Comparison of ENCODE assay signal across 1 cellular context in genomic region chr5:140400730-140401361, GRCh38.
TF ChIP-seq lines count a peak whose summit lies in the region.

No MANE protein-coding gene starts in this region.

TF ChIP-seq in HepG2, 621 proteins besides CTCF, POLR2A, EP300 and RAD21 (continued from another document and continues in another):
- TF ChIP-seq, protein P1, sequence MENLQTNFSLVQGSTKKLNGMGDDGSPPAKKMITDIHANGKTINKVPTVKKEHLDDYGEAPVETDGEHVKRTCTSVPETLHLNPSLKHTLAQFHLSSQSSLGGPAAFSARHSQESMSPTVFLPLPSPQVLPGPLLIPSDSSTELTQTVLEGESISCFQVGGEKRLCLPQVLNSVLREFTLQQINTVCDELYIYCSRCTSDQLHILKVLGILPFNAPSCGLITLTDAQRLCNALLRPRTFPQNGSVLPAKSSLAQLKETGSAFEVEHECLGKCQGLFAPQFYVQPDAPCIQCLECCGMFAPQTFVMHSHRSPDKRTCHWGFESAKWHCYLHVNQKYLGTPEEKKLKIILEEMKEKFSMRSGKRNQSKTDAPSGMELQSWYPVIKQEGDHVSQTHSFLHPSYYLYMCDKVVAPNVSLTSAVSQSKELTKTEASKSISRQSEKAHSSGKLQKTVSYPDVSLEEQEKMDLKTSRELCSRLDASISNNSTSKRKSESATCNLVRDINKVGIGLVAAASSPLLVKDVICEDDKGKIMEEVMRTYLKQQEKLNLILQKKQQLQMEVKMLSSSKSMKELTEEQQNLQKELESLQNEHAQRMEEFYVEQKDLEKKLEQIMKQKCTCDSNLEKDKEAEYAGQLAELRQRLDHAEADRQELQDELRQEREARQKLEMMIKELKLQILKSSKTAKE (CRISPR knock-in tag; IDR thresholded peaks at IDR 0.05; ENCODE audit: borderline replicate concordance) = no peak
- no peak for TF ChIP-seq SP140L (CRISPR knock-in tag; IDR thresholded peaks at IDR 0.05; ENCODE audit: borderline replicate concordance)
- TF ChIP-seq SRY (CRISPR knock-in tag; IDR thresholded peaks at IDR 0.05) = peak; percentile 73
- TF ChIP-seq, protein P2, sequence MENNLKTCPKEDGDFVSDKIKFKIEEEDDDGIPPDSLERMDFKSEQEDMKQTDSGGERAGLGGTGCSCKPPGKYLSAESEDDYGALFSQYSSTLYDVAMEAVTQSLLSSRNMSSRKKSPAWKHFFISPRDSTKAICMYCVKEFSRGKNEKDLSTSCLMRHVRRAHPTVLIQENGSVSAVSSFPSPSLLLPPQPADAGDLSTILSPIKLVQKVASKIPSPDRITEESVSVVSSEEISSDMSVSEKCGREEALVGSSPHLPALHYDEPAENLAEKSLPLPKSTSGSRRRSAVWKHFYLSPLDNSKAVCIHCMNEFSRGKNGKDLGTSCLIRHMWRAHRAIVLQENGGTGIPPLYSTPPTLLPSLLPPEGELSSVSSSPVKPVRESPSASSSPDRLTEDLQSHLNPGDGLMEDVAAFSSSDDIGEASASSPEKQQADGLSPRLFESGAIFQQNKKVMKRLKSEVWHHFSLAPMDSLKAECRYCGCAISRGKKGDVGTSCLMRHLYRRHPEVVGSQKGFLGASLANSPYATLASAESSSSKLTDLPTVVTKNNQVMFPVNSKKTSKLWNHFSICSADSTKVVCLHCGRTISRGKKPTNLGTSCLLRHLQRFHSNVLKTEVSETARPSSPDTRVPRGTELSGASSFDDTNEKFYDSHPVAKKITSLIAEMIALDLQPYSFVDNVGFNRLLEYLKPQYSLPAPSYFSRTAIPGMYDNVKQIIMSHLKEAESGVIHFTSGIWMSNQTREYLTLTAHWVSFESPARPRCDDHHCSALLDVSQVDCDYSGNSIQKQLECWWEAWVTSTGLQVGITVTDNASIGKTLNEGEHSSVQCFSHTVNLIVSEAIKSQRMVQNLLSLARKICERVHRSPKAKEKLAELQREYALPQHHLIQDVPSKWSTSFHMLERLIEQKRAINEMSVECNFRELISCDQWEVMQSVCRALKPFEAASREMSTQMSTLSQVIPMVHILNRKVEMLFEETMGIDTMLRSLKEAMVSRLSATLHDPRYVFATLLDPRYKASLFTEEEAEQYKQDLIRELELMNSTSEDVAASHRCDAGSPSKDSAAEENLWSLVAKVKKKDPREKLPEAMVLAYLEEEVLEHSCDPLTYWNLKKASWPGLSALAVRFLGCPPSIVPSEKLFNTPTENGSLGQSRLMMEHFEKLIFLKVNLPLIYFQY (CRISPR knock-in tag; IDR thresholded peaks at IDR 0.05; ENCODE audit: borderline replicate concordance) = no peak
- TF ChIP-seq, protein P3, sequence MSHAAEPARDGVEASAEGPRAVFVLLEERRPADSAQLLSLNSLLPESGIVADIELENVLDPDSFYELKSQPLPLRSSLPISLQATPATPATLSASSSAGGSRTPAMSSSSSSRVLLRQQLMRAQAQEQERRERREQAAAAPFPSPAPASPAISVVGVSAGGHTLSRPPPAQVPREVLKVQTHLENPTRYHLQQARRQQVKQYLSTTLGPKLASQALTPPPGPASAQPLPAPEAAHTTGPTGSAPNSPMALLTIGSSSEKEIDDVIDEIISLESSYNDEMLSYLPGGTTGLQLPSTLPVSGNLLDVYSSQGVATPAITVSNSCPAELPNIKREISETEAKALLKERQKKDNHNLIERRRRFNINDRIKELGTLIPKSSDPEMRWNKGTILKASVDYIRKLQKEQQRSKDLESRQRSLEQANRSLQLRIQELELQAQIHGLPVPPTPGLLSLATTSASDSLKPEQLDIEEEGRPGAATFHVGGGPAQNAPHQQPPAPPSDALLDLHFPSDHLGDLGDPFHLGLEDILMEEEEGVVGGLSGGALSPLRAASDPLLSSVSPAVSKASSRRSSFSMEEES (CRISPR knock-in tag; IDR thresholded peaks at IDR 0.05) = peak; percentile 74; the same call in 1 of the 2 replicates
- TF ChIP-seq, protein P4, sequence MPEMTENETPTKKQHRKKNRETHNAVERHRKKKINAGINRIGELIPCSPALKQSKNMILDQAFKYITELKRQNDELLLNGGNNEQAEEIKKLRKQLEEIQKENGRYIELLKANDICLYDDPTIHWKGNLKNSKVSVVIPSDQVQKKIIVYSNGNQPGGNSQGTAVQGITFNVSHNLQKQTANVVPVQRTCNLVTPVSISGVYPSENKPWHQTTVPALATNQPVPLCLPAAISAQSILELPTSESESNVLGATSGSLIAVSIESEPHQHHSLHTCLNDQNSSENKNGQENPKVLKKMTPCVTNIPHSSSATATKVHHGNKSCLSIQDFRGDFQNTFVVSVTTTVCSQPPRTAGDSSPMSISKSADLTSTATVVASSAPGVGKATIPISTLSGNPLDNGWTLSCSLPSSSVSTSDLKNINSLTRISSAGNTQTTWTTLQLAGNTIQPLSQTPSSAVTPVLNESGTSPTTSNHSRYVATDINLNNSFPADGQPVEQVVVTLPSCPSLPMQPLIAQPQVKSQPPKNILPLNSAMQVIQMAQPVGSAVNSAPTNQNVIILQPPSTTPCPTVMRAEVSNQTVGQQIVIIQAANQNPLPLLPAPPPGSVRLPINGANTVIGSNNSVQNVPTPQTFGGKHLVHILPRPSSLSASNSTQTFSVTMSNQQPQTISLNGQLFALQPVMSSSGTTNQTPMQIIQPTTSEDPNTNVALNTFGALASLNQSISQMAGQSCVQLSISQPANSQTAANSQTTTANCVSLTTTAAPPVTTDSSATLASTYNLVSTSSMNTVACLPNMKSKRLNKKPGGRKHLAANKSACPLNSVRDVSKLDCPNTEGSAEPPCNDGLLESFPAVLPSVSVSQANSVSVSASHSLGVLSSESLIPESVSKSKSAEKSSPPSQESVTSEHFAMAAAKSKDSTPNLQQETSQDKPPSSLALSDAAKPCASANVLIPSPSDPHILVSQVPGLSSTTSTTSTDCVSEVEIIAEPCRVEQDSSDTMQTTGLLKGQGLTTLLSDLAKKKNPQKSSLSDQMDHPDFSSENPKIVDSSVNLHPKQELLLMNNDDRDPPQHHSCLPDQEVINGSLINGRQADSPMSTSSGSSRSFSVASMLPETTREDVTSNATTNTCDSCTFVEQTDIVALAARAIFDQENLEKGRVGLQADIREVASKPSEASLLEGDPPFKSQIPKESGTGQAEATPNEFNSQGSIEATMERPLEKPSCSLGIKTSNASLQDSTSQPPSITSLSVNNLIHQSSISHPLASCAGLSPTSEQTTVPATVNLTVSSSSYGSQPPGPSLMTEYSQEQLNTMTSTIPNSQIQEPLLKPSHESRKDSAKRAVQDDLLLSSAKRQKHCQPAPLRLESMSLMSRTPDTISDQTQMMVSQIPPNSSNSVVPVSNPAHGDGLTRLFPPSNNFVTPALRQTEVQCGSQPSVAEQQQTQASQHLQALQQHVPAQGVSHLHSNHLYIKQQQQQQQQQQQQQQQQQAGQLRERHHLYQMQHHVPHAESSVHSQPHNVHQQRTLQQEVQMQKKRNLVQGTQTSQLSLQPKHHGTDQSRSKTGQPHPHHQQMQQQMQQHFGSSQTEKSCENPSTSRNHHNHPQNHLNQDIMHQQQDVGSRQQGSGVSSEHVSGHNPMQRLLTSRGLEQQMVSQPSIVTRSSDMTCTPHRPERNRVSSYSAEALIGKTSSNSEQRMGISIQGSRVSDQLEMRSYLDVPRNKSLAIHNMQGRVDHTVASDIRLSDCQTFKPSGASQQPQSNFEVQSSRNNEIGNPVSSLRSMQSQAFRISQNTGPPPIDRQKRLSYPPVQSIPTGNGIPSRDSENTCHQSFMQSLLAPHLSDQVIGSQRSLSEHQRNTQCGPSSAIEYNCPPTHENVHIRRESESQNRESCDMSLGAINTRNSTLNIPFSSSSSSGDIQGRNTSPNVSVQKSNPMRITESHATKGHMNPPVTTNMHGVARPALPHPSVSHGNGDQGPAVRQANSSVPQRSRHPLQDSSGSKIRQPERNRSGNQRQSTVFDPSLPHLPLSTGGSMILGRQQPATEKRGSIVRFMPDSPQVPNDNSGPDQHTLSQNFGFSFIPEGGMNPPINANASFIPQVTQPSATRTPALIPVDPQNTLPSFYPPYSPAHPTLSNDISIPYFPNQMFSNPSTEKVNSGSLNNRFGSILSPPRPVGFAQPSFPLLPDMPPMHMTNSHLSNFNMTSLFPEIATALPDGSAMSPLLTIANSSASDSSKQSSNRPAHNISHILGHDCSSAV (CRISPR knock-in tag; IDR thresholded peaks at IDR 0.05; ENCODE audit: borderline replicate concordance) = no peak
- TF ChIP-seq ZFP1 (CRISPR knock-in tag; IDR thresholded peaks at IDR 0.05) = no peak
- TF ChIP-seq ZSCAN25 (CRISPR knock-in tag; IDR thresholded peaks at IDR 0.05) = peak; percentile 77; the same call in 1 of the 2 replicates
- peak; percentile 86; the same call in 1 of the 2 replicates for TF ChIP-seq HDAC2 (CRISPR knock-in tag; IDR thresholded peaks at IDR 0.05)
- TF ChIP-seq ZNF556 (CRISPR knock-in tag; IDR thresholded peaks at IDR 0.05; ENCODE audit: borderline replicate concordance) = peak; percentile 8; the same call in 1 of the 2 replicates
- no peak for TF ChIP-seq ADNP (CRISPR knock-in tag; IDR thresholded peaks at IDR 0.05)
- peak; percentile 90 for TF ChIP-seq CAMTA2 (CRISPR knock-in tag; IDR thresholded peaks at IDR 0.05; ENCODE audit: borderline replicate concordance)
- peak; percentile 65; the same call in 1 of the 2 replicates for TF ChIP-seq HES4 (CRISPR knock-in tag; IDR thresholded peaks at IDR 0.05; ENCODE audit: borderline replicate concordance)
- no peak for TF ChIP-seq ZNF280D (CRISPR knock-in tag; IDR thresholded peaks at IDR 0.05)
- TF ChIP-seq TBX2 (CRISPR knock-in tag; IDR thresholded peaks at IDR 0.05; ENCODE audit: borderline replicate concordance) = peak; percentile 38; the same call in 1 of the 2 replicates
- TF ChIP-seq ZBTB1 (CRISPR knock-in tag; IDR thresholded peaks at IDR 0.05; ENCODE audit: borderline replicate concordance) = peak; percentile 80; the same call in 1 of the 2 replicates
- peak; percentile 57 for TF ChIP-seq MAZ (IDR thresholded peaks at IDR 0.05; ENCODE audit: borderline replicate concordance, low read depth, low read length)
- TF ChIP-seq MAZ (CRISPR knock-in tag; IDR thresholded peaks at IDR 0.05; ENCODE audit: low read depth) = peak; percentile 75; the same call in 1 of the 2 replicates
- peak; percentile 35; the same call in 1 of the 2 replicates for TF ChIP-seq DNMT1 (CRISPR knock-in tag; IDR thresholded peaks at IDR 0.05)
- TF ChIP-seq CHD2 (IDR thresholded peaks at IDR 0.05; ENCODE audit: low read depth, low read length) = no peak; the same call in 1 of the 2 replicates
- peak; percentile 61; the same call in 1 of the 2 replicates for TF ChIP-seq ZNF792 (CRISPR knock-in tag; IDR thresholded peaks at IDR 0.05)
- TF ChIP-seq THAP8 (CRISPR knock-in tag; IDR thresholded peaks at IDR 0.05; ENCODE audit: borderline replicate concordance) = no peak
- TF ChIP-seq, protein P5, sequence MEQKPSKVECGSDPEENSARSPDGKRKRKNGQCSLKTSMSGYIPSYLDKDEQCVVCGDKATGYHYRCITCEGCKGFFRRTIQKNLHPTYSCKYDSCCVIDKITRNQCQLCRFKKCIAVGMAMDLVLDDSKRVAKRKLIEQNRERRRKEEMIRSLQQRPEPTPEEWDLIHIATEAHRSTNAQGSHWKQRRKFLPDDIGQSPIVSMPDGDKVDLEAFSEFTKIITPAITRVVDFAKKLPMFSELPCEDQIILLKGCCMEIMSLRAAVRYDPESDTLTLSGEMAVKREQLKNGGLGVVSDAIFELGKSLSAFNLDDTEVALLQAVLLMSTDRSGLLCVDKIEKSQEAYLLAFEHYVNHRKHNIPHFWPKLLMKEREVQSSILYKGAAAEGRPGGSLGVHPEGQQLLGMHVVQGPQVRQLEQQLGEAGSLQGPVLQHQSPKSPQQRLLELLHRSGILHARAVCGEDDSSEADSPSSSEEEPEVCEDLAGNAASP (CRISPR knock-in tag; IDR thresholded peaks at IDR 0.05; ENCODE audit: borderline replicate concordance) = peak; percentile 17; the same call in 1 of the 2 replicates
- peak; percentile 78; the same call in 1 of the 2 replicates for TF ChIP-seq ISL2 (CRISPR knock-in tag; IDR thresholded peaks at IDR 0.05)
- TF ChIP-seq RARA (CRISPR knock-in tag; IDR thresholded peaks at IDR 0.05) = peak; percentile 68
- TF ChIP-seq, protein P6, sequence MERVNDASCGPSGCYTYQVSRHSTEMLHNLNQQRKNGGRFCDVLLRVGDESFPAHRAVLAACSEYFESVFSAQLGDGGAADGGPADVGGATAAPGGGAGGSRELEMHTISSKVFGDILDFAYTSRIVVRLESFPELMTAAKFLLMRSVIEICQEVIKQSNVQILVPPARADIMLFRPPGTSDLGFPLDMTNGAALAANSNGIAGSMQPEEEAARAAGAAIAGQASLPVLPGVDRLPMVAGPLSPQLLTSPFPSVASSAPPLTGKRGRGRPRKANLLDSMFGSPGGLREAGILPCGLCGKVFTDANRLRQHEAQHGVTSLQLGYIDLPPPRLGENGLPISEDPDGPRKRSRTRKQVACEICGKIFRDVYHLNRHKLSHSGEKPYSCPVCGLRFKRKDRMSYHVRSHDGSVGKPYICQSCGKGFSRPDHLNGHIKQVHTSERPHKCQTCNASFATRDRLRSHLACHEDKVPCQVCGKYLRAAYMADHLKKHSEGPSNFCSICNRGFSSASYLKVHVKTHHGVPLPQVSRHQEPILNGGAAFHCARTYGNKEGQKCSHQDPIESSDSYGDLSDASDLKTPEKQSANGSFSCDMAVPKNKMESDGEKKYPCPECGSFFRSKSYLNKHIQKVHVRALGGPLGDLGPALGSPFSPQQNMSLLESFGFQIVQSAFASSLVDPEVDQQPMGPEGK (CRISPR knock-in tag; IDR thresholded peaks at IDR 0.05) = peak; percentile 78
- peak; percentile 77 for TF ChIP-seq ZNF564 (CRISPR knock-in tag; IDR thresholded peaks at IDR 0.05)
